In the genomic region with DNA sequence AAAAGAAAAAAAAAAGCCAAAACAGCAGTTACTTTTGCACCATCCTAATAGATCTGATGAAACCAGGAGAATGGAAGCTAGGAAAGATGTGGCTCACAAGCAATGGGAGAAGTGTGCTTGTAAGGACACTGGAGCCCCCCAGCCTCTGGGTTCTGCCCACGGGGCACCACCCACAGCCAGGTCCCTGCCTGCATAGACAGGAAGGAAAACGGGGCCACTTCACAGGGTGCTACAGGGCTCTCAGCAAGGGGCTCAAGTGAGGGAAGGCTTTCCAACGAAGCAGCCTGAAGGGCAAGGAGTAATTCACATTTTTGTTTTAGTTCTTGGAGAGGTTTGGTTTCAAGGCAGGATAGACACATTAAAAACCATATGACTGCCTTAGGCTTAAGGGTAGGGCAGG, we compare ENCODE assay signal across 16 cellular contexts. TPM values are rescaled to one million over a fixed set of nuclear protein-coding genes. Genes with fewer than 3 reads are reported as not detected.
A peak's percentile ranks its signal among the peaks of the same experiment; 100 is the strongest.
DNase-seq lines count a peak whose midpoint lies in the region; ATAC-seq, FAIRE-seq and TF ChIP-seq lines count a peak whose summit lies in the region.
"Had no signal": no experiment of that assay in that cellular context is flagged by ENCODE, and none has a peak within 500 bp of the region (broad histone marks: within the 10 kb centered on the region; RNA-seq: fewer than 3 reads in every experiment).

No MANE protein-coding gene starts in this region.

- no peak overlapping the region for H3K4me3 ChIP-seq in HUES48 (ENCODE audit: low read depth, low read length)
- no peak overlapping the region for H3K4me3 ChIP-seq in GM12878
- no peak overlapping the region for H3K4me3 ChIP-seq in neural progenitor cell
- H3K4me3 ChIP-seq: body of pancreas, right lobe of liver had no signal

- no peak for TF ChIP-seq EP300 in GM12878 (IDR thresholded peaks at IDR 0.05; ENCODE audit: borderline replicate concordance in 1 of 2, control insufficient read depth in 1 of 2, low read depth in 2 of 2, low read length in 2 of 2)

- peaks cover 81% of the 10 kb centered on the region for H3K4me1 Mint-ChIP-seq in T-helper 1 cell treated with Interleukin-12 subunit alpha and Interleukin-12 subunit beta and Interleukin-4 antibody, amounts not matched to agents 30 μg/mL and 1 μg/mL, for 36 hours (ENCODE audit: low read depth)
- H3K4me1 Mint-ChIP-seq in neural progenitor cell, result peaks cover 70% of the 10 kb centered on the region

- TF ChIP-seq CTCF in GM12878 (IDR thresholded peaks at IDR 0.05 in 2 of 3, conservative IDR thresholded peaks at IDR 0.05 in 1 of 3; ENCODE audit: control insufficient read depth in 2 of 3, extremely low read depth in 1 of 3, insufficient read depth in 1 of 3, low read depth in 3 of 3, low read length in 3 of 3) (no peak), neural progenitor cell (IDR thresholded peaks at IDR 0.05) (no peak)

- H3K36me3 ChIP-seq in HUES48 (ENCODE audit: control insufficient read depth, insufficient read depth, low read length) (0 out of 2 replicates have a peak, but pooled peaks cover 3% of the 10 kb centered on the region), GM12878 (ENCODE audit: control insufficient read depth in 2 of 2, insufficient read depth in 2 of 2, low read length in 1 of 2) (peaks cover 2 to 8% of the 10 kb centered on the region in 2 experiments; a peak in 2 of 4 replicates), neural progenitor cell (no peaks in the 10 kb centered on the region)
- H3K36me3 ChIP-seq: right lobe of liver had no signal

- intact Hi-C loops in GM12878 (cut with micrococcal nuclease; ENCODE audit: unreplicated experiment), result loop anchor here (5.0 kb wide), 1 partner anchor 43 kb away; a partner anchor contains a TSS

- CTCF ChIA-PET in GM12878 (lab: Yijun Ruan, JAX), result no interaction called here

- H3K4me2 ChIP-seq in GM12878 (ENCODE audit: control insufficient read depth, insufficient read depth), result peak overlapping the region; percentile 34; the same call in 1 of the 2 replicates
- H3K4me2 ChIP-seq in neural progenitor cell, result no peak overlapping the region

- no peak overlapping the region for H3K9ac ChIP-seq in HUES48 (ENCODE audit: low read depth, low read length)
- H3K9ac ChIP-seq in GM12878 (ENCODE audit: control insufficient read depth, insufficient read depth, low read length), result 0 out of 2 replicates have a peak overlapping the region, but pooled peaks have one; percentile 4
- no peak overlapping the region for H3K9ac ChIP-seq in neural progenitor cell

- H3K27me3 Mint-ChIP-seq in T-helper 1 cell treated with Interleukin-12 subunit alpha and Interleukin-12 subunit beta and Interleukin-4 antibody, amounts not matched to agents 30 μg/mL and 1 μg/mL, for 36 hours (ENCODE audit: low read depth), result no peaks in the 10 kb centered on the region
- H3K27me3 Mint-ChIP-seq in neural progenitor cell (ENCODE audit: insufficient read depth, low read depth), result peaks cover 2% of the 10 kb centered on the region

- WGBS in GM12878 (ENCODE audit: insufficient coverage, insufficient replicate concordance, low lambda C conversion rate, missing lambda C conversion rate), result 13% methylated on average over 3 of the region's 3 CpGs

- H3K79me2 ChIP-seq in GM12878 (ENCODE audit: control insufficient read depth, insufficient read depth, low read length) (peaks cover 96% of the 10 kb centered on the region), neural progenitor cell (ENCODE audit: low read depth) (peaks cover 100% of the 10 kb centered on the region)

- TF ChIP-seq POLR2A in GM12878 (IDR thresholded peaks at IDR 0.05; ENCODE audit: low read depth, low read length), result no peak

- peak overlapping the region; percentile 4 for H3K27ac ChIP-seq in HUES48 (ENCODE audit: low read depth, low read length)
- H3K27ac ChIP-seq in GM12878 (ENCODE audit: control insufficient read depth, insufficient read depth), result no peak overlapping the region
- H3K27ac ChIP-seq in neural progenitor cell, result no peak overlapping the region
- H3K27ac ChIP-seq: right lobe of liver had no signal

- H3K27me3 ChIP-seq in HUES48 (ENCODE audit: control insufficient read depth, insufficient read depth, low read length), result no peaks in the 10 kb centered on the region
- H3K27me3 ChIP-seq in GM12878 (replicated peaks in 1 of 2; ENCODE audit: control insufficient read depth in 2 of 2, insufficient read depth in 2 of 2, low read length in 1 of 2), result no peaks in the 10 kb centered on the region
- no peaks in the 10 kb centered on the region for H3K27me3 ChIP-seq in neural progenitor cell
- H3K27me3 ChIP-seq: body of pancreas, right lobe of liver had no signal

- DNase-seq in T-helper 1 cell (no peak), GM12878 (ENCODE audit: low read depth, low spot score) (no peak), neural progenitor cell (ENCODE audit: low spot score) (no peak), T-helper 9 cell (no peak), NCI-H774 (lab: John Stamatoyannopoulos, UW) (no peak), ACHN (no peak)
- DNase-seq: 8988T, body of pancreas, kidney glomerular epithelial cell, NCI-H1048 had no signal

- no peaks in the 10 kb centered on the region for H3K36me3 Mint-ChIP-seq in T-helper 1 cell treated with Interleukin-12 subunit alpha and Interleukin-12 subunit beta and Interleukin-4 antibody, amounts not matched to agents 30 μg/mL and 1 μg/mL, for 36 hours (ENCODE audit: low read depth)
- peaks cover 5% of the 10 kb centered on the region for H3K36me3 Mint-ChIP-seq in neural progenitor cell

- no peak overlapping the region for H3K4me3 Mint-ChIP-seq in T-helper 1 cell treated with Interleukin-12 subunit alpha and Interleukin-12 subunit beta and Interleukin-4 antibody, amounts not matched to agents 30 μg/mL and 1 μg/mL, for 36 hours
- peak overlapping the region; percentile 34 for H3K4me3 Mint-ChIP-seq in neural progenitor cell

- no peaks in the 10 kb centered on the region for H3F3A ChIP-seq in neural progenitor cell (ENCODE audit: low read depth)

- POLR2A ChIA-PET in GM12878 (lab: Charles Lee), result interaction anchor here (0.5 to 1.3 kb wide), 5 partner anchors 27 to 115 kb away, joined by 3 to 9 read pairs (median 4); no protein-coding TSS in a partner anchor

- H2AFZ ChIP-seq in GM12878 (ENCODE audit: control insufficient read depth, low read depth, low read length) (no peak overlapping the region), neural progenitor cell (replicated peaks) (no peak overlapping the region)

- H4K20me1 ChIP-seq in GM12878 (ENCODE audit: control insufficient read depth, insufficient read depth) (peaks cover 19% of the 10 kb centered on the region; the same call in 1 of the 2 replicates), neural progenitor cell (ENCODE audit: low read depth) (peaks cover 100% of the 10 kb centered on the region)

- no peak for FAIRE-seq in GM12878 (lab: Jason Lieb, UNC)
- FAIRE-seq: D721Med, endometrium had no signal

- H3K27ac Mint-ChIP-seq in T-helper 1 cell treated with Interleukin-12 subunit alpha and Interleukin-12 subunit beta and Interleukin-4 antibody, amounts not matched to agents 30 μg/mL and 1 μg/mL, for 36 hours, result peak overlapping the region; percentile 49
- H3K27ac Mint-ChIP-seq in neural progenitor cell, result peak overlapping the region; percentile 26

- peaks cover 73% of the 10 kb centered on the region for H3K4me1 ChIP-seq in HUES48 (ENCODE audit: control insufficient read depth, insufficient read depth, low read length)
- H3K4me1 ChIP-seq in GM12878 (ENCODE audit: control insufficient read depth, insufficient read depth, low read length), result peaks cover 83% of the 10 kb centered on the region
- peaks cover 39% of the 10 kb centered on the region for H3K4me1 ChIP-seq in neural progenitor cell

- in situ Hi-C loops in GM12878 (cut with MboI) (no loop called here), ACHN (cut with HindIII; ENCODE audit: low pct_ligation_motif_present, low pct_unique_long_range_greater_than_20kb, low sequenced_read_pairs) (no loop called here)

- H3K9me3 ChIP-seq in HUES48 (ENCODE audit: control insufficient read depth, insufficient read depth, low read length), result no peaks in the 10 kb centered on the region
- H3K9me3 ChIP-seq in GM12878 (replicated peaks; ENCODE audit: control insufficient read depth, insufficient read depth, low read length), result no peaks in the 10 kb centered on the region
- no peaks in the 10 kb centered on the region for H3K9me3 ChIP-seq in neural progenitor cell (ENCODE audit: low read depth)
- H3K9me3 ChIP-seq: body of pancreas, right lobe of liver had no signal

- ATAC-seq in GM12878, result no peak
- ATAC-seq: right lobe of liver had no signal

- no peaks in the 10 kb centered on the region for H3K9me3 Mint-ChIP-seq in T-helper 1 cell treated with Interleukin-12 subunit alpha and Interleukin-12 subunit beta and Interleukin-4 antibody, amounts not matched to agents 30 μg/mL and 1 μg/mL, for 36 hours
- H3K9me3 Mint-ChIP-seq in neural progenitor cell, result no peaks in the 10 kb centered on the region

- TF ChIP-seq RAD21 in GM12878 (IDR thresholded peaks at IDR 0.05; ENCODE audit: insufficient read depth, low read depth, low read length), result no peak

- BruUV-seq in GM12878 (replicated peaks; lab: Mats Ljungman, UMichigan), result no TSS peak

- SMC1A ChIA-PET in GM12878 (lab: Charles Lee; ENCODE audit: uncharacterized antibody, unreplicated experiment), result interaction anchor here (1.2 to 3.0 kb wide), 4 partner anchors 8 to 30 kb away, joined by 3 to 11 read pairs (median 8); no protein-coding TSS in a partner anchor

- RAD21 ChIA-PET in GM12878 (lab: Charles Lee; ENCODE audit: unreplicated experiment), result interaction anchor here (0.6 to 1.5 kb wide), 4 partner anchors 27 to 44 kb away, joined by 3 read pairs; no protein-coding TSS in a partner anchor

RNA-seq across cellular contexts. Expression of a gene that starts 42.7 kb away (rescaled TPM):
- 132 and 152 TPM in 2 replicates for total RNA-seq in GM12878 (2013; cell fraction: nucleolus; rRNA removed)
- total RNA-seq in GM12878 (2014; rRNA removed) (9.3 and 11.4 TPM in 2 replicates), GM12878 (2014; rRNA removed; fragmentation: Illumina TruSeq; extraction: Trizol) (8.2 and 9.3 TPM in 2 replicates), GM12878 (2021) (84.4 and 88.8 TPM in 2 replicates), neural progenitor cell (ENCODE audit: low replicate concordance) (14.5 and 20.9 TPM in 2 replicates)
- 13.0 TPM for polyA plus RNA-seq in GM12878 (2011; ENCODE audit: low read depth)
- polyA plus RNA-seq in GM12878 (2011; rRNA removed) (3.9 and 6.0 TPM in 2 replicates), GM12878 (2014; fragmentation: Illumina TruSeq; extraction: Trizol) (12.1 and 22.9 TPM in 2 replicates), GM12878 (2014; fragmentation: Nextera tagmentation; extraction: Ambion mirVana) (1 to 10 TPM; 5.3 to 8.6 TPM), GM12878 (2014; rRNA removed) (18.3 and 26.8 TPM in 2 replicates), GM12878 (2016; fragmentation: Nextera tagmentation; extraction: Ambion mirVana) (10 to 100 TPM; 12.2 to 13.1 TPM)
- 4.3 and 5.9 TPM in 2 replicates for polyA plus RNA-seq in GM12878 (2011; cell fraction: cytosol; rRNA removed)
- polyA plus RNA-seq in GM12878 (2011; cell fraction: nucleus; rRNA removed), result 47.2 and 65.0 TPM in 2 replicates
- 33.0 and 53.4 TPM in 2 replicates for polyA plus RNA-seq in GM12878 (2012)
- 18.0 and 22.3 TPM in 2 replicates for polyA minus RNA-seq in GM12878 (2011; rRNA and poly(A)+ RNA removed)
- 15.6 and 16.7 TPM in 2 replicates for polyA minus RNA-seq in GM12878 (2011; cell fraction: cytosol; rRNA and poly(A)+ RNA removed)
- 40.9 and 74.5 TPM in 2 replicates for polyA minus RNA-seq in GM12878 (2011; cell fraction: nucleus; rRNA and poly(A)+ RNA removed)

RNA-seq across cellular contexts. Expression of a gene that starts 57.4 kb away (rescaled TPM):
- not detected in 2 replicates for total RNA-seq in GM12878 (2013; cell fraction: nucleolus; rRNA removed)
- total RNA-seq in GM12878 (2014; rRNA removed), result not detected in 2 replicates
- total RNA-seq in GM12878 (2014; rRNA removed; fragmentation: Illumina TruSeq; extraction: Trizol), result not detected in 2 replicates
- total RNA-seq in GM12878 (2021), result not detected in 2 replicates
- polyA plus RNA-seq in GM12878 (2011; ENCODE audit: low read depth), result not detected
- 0.04 TPM in 1 of 2 replicates, not detected in the other for polyA plus RNA-seq in GM12878 (2011; rRNA removed)
- polyA plus RNA-seq in GM12878 (2011; cell fraction: cytosol; rRNA removed), result not detected in 2 replicates
- polyA plus RNA-seq in GM12878 (2011; cell fraction: nucleus; rRNA removed), result 0.26 TPM in 1 of 2 replicates, not detected in the other
- not detected in 2 replicates for polyA plus RNA-seq in GM12878 (2012)
- not detected in 2 replicates for polyA plus RNA-seq in GM12878 (2014; fragmentation: Illumina TruSeq; extraction: Trizol)
- not detected for polyA plus RNA-seq in GM12878 (2014; fragmentation: Nextera tagmentation; extraction: Ambion mirVana)
- not detected in 2 replicates for polyA plus RNA-seq in GM12878 (2014; rRNA removed)
- polyA plus RNA-seq in GM12878 (2016; fragmentation: Nextera tagmentation; extraction: Ambion mirVana), result not detected
- 0.21 and 0.29 TPM in 2 replicates for polyA minus RNA-seq in GM12878 (2011; rRNA and poly(A)+ RNA removed)
- polyA minus RNA-seq in GM12878 (2011; cell fraction: cytosol; rRNA and poly(A)+ RNA removed), result not detected in 2 replicates
- 0.48 TPM in 1 of 2 replicates, not detected in the other for polyA minus RNA-seq in GM12878 (2011; cell fraction: nucleus; rRNA and poly(A)+ RNA removed)
- total RNA-seq in neural progenitor cell (ENCODE audit: low replicate concordance), result 2.2 and 2.3 TPM in 2 replicates
- total RNA-seq: body of pancreas, HT1080 had no signal
